Comparison of ENCODE assay signal across 20 cellular contexts in the genomic region with DNA sequence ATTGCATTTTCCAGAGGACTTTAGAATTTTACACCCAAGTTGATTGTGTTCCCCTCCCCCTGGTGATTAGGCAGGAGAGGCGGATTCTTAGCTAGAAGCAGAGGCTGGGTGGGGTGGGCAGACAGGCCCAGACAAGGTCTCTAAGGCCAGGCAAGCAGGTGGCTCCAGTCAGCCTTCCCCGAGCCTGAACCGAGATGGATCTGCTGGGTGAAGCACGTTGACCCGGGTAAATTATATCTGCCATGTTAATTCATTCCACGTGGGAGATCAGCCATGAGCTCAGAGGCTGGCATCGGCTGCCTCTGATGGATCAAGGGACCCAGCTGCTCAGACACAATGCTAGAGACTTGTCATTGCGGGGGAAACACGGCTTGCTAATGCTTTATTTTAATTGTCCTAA.
"Had no signal": no experiment of that assay in that cellular context is flagged by ENCODE, and none has a peak within 500 bp of the region (broad histone marks: within the 10 kb centered on the region; RNA-seq: fewer than 3 reads in every experiment).

No MANE protein-coding gene starts in this region.

- H3K9me3 ChIP-seq: mucosa of descending colon, neutrophil, transverse colon, vagina had no signal

- H3K4me1 ChIP-seq: left ventricle myocardium inferior, parathyroid adenoma, transverse colon, vagina had no signal

- DNase-seq: activated naive CD4-positive, alpha-beta T cell treated with Interleukin-2 at 50 U/mL for 16 hours; activated T-cell treated with anti-CD3 and anti-CD28 coated beads for 4 hours; aorta; effector memory CD8-positive, alpha-beta T cell; kidney; left ventricle myocardium inferior; mucosa of descending colon; naive thymus-derived CD4-positive, alpha-beta T cell; stimulated activated CD4-positive, alpha-beta T cell treated with anti-CD3 and anti-CD28 coated beads, Interleukin-4, amount 100 ng/mL, for 24 hours; stimulated activated naive CD4-positive, alpha-beta T cell treated with Interleukin-2 at 50 U/mL for 16 hours; T1000; transverse colon had no signal

- H3K4me3 ChIP-seq: hepatocyte, left ventricle myocardium inferior, mucosa of descending colon, skin epidermis, transverse colon, vagina had no signal

- H3K36me3 ChIP-seq: left ventricle myocardium inferior, neutrophil, transverse colon, vagina had no signal

- ATAC-seq: activated CD4-positive, CD25-positive, alpha-beta regulatory T cell treated with anti-CD3 and anti-CD28 coated beads, Interleukin-2, amount 50 U/mL, for 24 hours; activated T-helper 17 cell treated with anti-CD3 and anti-CD28 coated beads, Interleukin-2, amount 50 U/mL, for 72 hours; effector memory CD8-positive, alpha-beta T cell; mucosa of descending colon; naive thymus-derived CD4-positive, alpha-beta T cell had no signal

- H3K27me3 ChIP-seq: neutrophil, transverse colon, vagina had no signal

- H3K27ac ChIP-seq: epithelial cell of prostate, hepatocyte, left ventricle myocardium inferior, neutrophil, parathyroid adenoma, skin epidermis, transverse colon, vagina had no signal
